Comparison of ENCODE assay signal across 23 cellular contexts in the genomic region with DNA sequence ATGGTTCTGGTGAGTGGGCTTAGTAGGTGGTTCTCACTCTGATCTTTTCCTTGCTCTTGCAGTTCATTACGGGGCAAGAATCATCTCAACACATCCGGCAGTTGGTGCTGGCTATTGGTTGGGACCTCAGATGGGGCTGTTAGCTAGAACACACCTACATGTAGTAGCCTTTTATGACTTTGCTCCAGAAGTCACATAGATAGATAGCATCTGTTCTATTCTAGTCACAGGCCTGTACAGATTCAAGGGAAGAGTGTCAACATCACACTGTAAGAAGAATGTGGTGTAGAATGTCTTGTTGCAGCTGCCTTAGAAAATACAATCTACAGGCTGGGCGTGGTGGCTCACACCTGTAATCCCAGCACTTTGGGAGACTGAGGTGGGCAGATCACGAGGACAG. TPM values are rescaled to one million over a fixed set of nuclear protein-coding genes. Genes with fewer than 3 reads are reported as not detected.
"Had no signal": no experiment of that assay in that cellular context is flagged by ENCODE, and none has a peak within 500 bp of the region (broad histone marks: within the 10 kb centered on the region; RNA-seq: fewer than 3 reads in every experiment).

No MANE protein-coding gene starts in this region.

- H3K27ac ChIP-seq: body of pancreas, esophagus squamous epithelium, neutrophil, parathyroid adenoma had no signal

- H3K9me3 ChIP-seq: body of pancreas, esophagus squamous epithelium, neutrophil had no signal

- ATAC-seq: activated CD4-positive, CD25-positive, alpha-beta regulatory T cell treated with anti-CD3 and anti-CD28 coated beads, Interleukin-2, amount 50 U/mL, for 24 hours; activated CD8-positive, alpha-beta memory T cell treated with anti-CD3 and anti-CD28 coated beads, Interleukin-2, amount 10 ng/mL, durations not matched to agents 7 days and 5 days; activated naive CD4-positive, alpha-beta T cell treated with anti-CD3 and anti-CD28 coated beads, Interleukin-2, amount 50 U/mL, for 72 hours; activated T-cell treated with anti-CD3 and anti-CD28 coated beads, Interleukin-2, amount 50 U/mL, for 4 hours; body of pancreas; stimulated activated naive CD8-positive, alpha-beta T cell treated with anti-CD3 and anti-CD28 coated beads, Interleukin-15, amount 100 ng/mL, for 72 hours had no signal

- H3K4me3 Mint-ChIP-seq: activated CD8-positive, alpha-beta memory T cell treated with anti-CD3 and anti-CD28 coated beads, Interleukin-2, amount 10 ng/mL, durations not matched to agents 7 days and 5 days; activated T-cell treated with anti-CD3 and anti-CD28 coated beads, Interleukin-2, amount 50 U/mL, for 4 hours; mesothelial cell of epicardium; stimulated activated naive CD8-positive, alpha-beta T cell treated with anti-CD3 and anti-CD28 coated beads, Interleukin-15, amount 100 ng/mL, for 72 hours; type B pancreatic cell had no signal

- H3K27ac Mint-ChIP-seq: activated CD8-positive, alpha-beta memory T cell treated with anti-CD3 and anti-CD28 coated beads, Interleukin-2, amount 10 ng/mL, durations not matched to agents 7 days and 5 days; activated naive CD4-positive, alpha-beta T cell treated with anti-CD3 and anti-CD28 coated beads, Interleukin-2, amount 50 U/mL, for 72 hours; mesothelial cell of epicardium; type B pancreatic cell had no signal

- H3K27me3 ChIP-seq: body of pancreas, esophagus squamous epithelium, neutrophil had no signal

- H3K4me1 Mint-ChIP-seq: mesothelial cell of epicardium had no signal

- H3K27me3 Mint-ChIP-seq: activated CD8-positive, alpha-beta memory T cell treated with anti-CD3 and anti-CD28 coated beads, Interleukin-2, amount 10 ng/mL, durations not matched to agents 7 days and 5 days; stimulated activated naive CD8-positive, alpha-beta T cell treated with anti-CD3 and anti-CD28 coated beads, Interleukin-15, amount 100 ng/mL, for 72 hours; type B pancreatic cell had no signal

- H3K9me3 Mint-ChIP-seq: activated naive CD4-positive, alpha-beta T cell treated with anti-CD3 and anti-CD28 coated beads, Interleukin-2, amount 50 U/mL, for 72 hours; activated T-cell treated with anti-CD3 and anti-CD28 coated beads, Interleukin-2, amount 50 U/mL, for 4 hours; stimulated activated naive CD8-positive, alpha-beta T cell treated with anti-CD3 and anti-CD28 coated beads, Interleukin-15, amount 100 ng/mL, for 72 hours; type B pancreatic cell had no signal

- DNase-seq: activated CD8-positive, alpha-beta memory T cell treated with anti-CD3 and anti-CD28 coated beads, Interleukin-2, amount 10 ng/mL, durations not matched to agents 7 days and 5 days; activated effector memory CD4-positive, alpha-beta T cell treated with anti-CD3 and anti-CD28 coated beads, Interleukin-2, amount 50 U/mL, for 16 hours; activated T-cell treated with anti-CD3 and anti-CD28 coated beads, Interleukin-2, amount 50 U/mL, for 4 hours; amygdala; body of pancreas; cerebellar nuclear complex; effector CD8-positive, alpha-beta T cell; esophagus squamous epithelium; small intestine; stimulated activated CD4-positive, alpha-beta T cell treated with anti-CD3 and anti-CD28 coated beads, Interleukin-4, amount 100 ng/mL, for 4 hours; stimulated activated CD8-positive, alpha-beta memory T cell treated with anti-CD3 and anti-CD28 coated beads, Interleukin-4, amount 100 ng/mL, for 48 hours; stimulated activated naive CD8-positive, alpha-beta T cell treated with anti-CD3 and anti-CD28 coated beads, Interleukin-15, amount 100 ng/mL, for 72 hours; T-helper 9 cell had no signal

- H3K4me3 ChIP-seq: body of pancreas, esophagus squamous epithelium, lung had no signal

RNA-seq across cellular contexts. Expression of gene EFHB, which starts 27.9 kb away (rescaled TPM):
- total RNA-seq: fibroblast of villous mesenchyme had no signal
- polyA plus RNA-seq: endothelial cell of umbilical vein had no signal

RNA-seq across cellular contexts. Expression of gene PP2D1, which starts 50.1 kb away (rescaled TPM):
- total RNA-seq: activated CD8-positive, alpha-beta memory T cell treated with anti-CD3 and anti-CD28 coated beads, Interleukin-2, amount 10 ng/mL, durations not matched to agents 7 days and 5 days; activated naive CD4-positive, alpha-beta T cell treated with anti-CD3 and anti-CD28 coated beads, Interleukin-2, amount 50 U/mL, for 72 hours; activated T-cell treated with anti-CD3 and anti-CD28 coated beads, Interleukin-2, amount 50 U/mL, for 4 hours; body of pancreas; endothelial cell of umbilical vein; esophagus squamous epithelium; fibroblast of villous mesenchyme; lung; mesothelial cell of epicardium; temporal lobe had no signal
- polyA plus RNA-seq: endothelial cell of umbilical vein, lung, small intestine had no signal
